ENCODE assay signal across 26 cellular contexts in genomic region chr7:41819645-41820044, GRCh38.
"Had no signal": no experiment of that assay in that cellular context is flagged by ENCODE, and none has a peak within 500 bp of the region (broad histone marks: within the 10 kb centered on the region; RNA-seq: fewer than 3 reads in every experiment).

No MANE protein-coding gene starts in this region.

- H3K4me2 ChIP-seq: smooth muscle cell had no signal

- H3K27ac Mint-ChIP-seq: immature natural killer cell; mesothelial cell of epicardium; naive B cell; natural killer cell; stimulated activated memory B cell treated with anti-CD40 and anti-IgM and Interleukin-4, amounts not matched to agents 10 μg/mL and 1 μg/mL and 100 μg/mL, for 72 hours had no signal

- H3K79me2 ChIP-seq: parathyroid adenoma had no signal

- H3K27ac ChIP-seq: heart left ventricle, left ventricle myocardium inferior, parathyroid adenoma, psoas muscle, right lobe of liver, stomach, testis, thyroid gland, upper lobe of right lung had no signal

- DNase-seq: heart left ventricle; hypothalamus; immature natural killer cell; islet precursor cell; left ventricle myocardium inferior; mesendoderm; naive B cell; natural killer cell; psoas muscle; right lobe of liver; stimulated activated CD4-positive, alpha-beta T cell treated with anti-CD3 and anti-CD28 coated beads, Interleukin-1b, Interleukin-23, amount 100 ng/mL, for 48 hours; stimulated activated CD4-positive, alpha-beta T cell treated with anti-CD3 and anti-CD28 coated beads, Interleukin-2, amount 100 ng/mL, for 48 hours; stimulated activated CD4-positive, alpha-beta T cell treated with anti-CD3 and anti-CD28 coated beads, Interleukin-4, amount 100 ng/mL, for 4 hours; stimulated activated CD8-positive, alpha-beta memory T cell treated with anti-CD3 and anti-CD28 coated beads, Interleukin-4, amount 100 ng/mL, for 48 hours; stimulated activated naive CD4-positive, alpha-beta T cell treated with Interleukin-2 at 50 U/mL for 16 hours; stomach; testis; thyroid gland; trophoblast cell; upper lobe of right lung had no signal

- ATAC-seq: heart left ventricle; natural killer cell; psoas muscle; right lobe of liver; stimulated activated memory B cell treated with anti-CD40 and anti-IgM and Interleukin-4, amounts not matched to agents 10 μg/mL and 1 μg/mL and 100 μg/mL, for 72 hours; upper lobe of right lung had no signal

- H3K36me3 Mint-ChIP-seq: naive B cell, natural killer cell had no signal

- H3K9me3 Mint-ChIP-seq: immature natural killer cell, natural killer cell had no signal

- H3K36me3 ChIP-seq: heart left ventricle, left ventricle myocardium inferior, right lobe of liver, stomach, thyroid gland, upper lobe of right lung had no signal

- H3K9ac ChIP-seq: parathyroid adenoma had no signal

- FAIRE-seq: urothelium cell line had no signal

- H3K9me3 ChIP-seq: psoas muscle, right lobe of liver, testis, thyroid gland, upper lobe of right lung had no signal

- H3K4me1 ChIP-seq: left ventricle myocardium inferior, parathyroid adenoma, psoas muscle, right lobe of liver, stomach, thyroid gland, upper lobe of right lung had no signal

- H3K4me3 Mint-ChIP-seq: immature natural killer cell; mesothelial cell of epicardium; naive B cell; natural killer cell; stimulated activated memory B cell treated with anti-CD40 and anti-IgM and Interleukin-4, amounts not matched to agents 10 μg/mL and 1 μg/mL and 100 μg/mL, for 72 hours had no signal

- H3K4me3 ChIP-seq: heart left ventricle, left ventricle myocardium inferior, lung, psoas muscle, right lobe of liver, smooth muscle cell, stomach, testis, thyroid gland, upper lobe of right lung had no signal

- H3K27me3 ChIP-seq: heart left ventricle, right lobe of liver, stomach, testis, thyroid gland, upper lobe of right lung had no signal

- H3K27me3 Mint-ChIP-seq: naive B cell; stimulated activated memory B cell treated with anti-CD40 and anti-IgM and Interleukin-4, amounts not matched to agents 10 μg/mL and 1 μg/mL and 100 μg/mL, for 72 hours had no signal

- H2AFZ ChIP-seq: parathyroid adenoma had no signal
